Comparison of ENCODE assay signal across 9 cellular contexts in the genomic region with DNA sequence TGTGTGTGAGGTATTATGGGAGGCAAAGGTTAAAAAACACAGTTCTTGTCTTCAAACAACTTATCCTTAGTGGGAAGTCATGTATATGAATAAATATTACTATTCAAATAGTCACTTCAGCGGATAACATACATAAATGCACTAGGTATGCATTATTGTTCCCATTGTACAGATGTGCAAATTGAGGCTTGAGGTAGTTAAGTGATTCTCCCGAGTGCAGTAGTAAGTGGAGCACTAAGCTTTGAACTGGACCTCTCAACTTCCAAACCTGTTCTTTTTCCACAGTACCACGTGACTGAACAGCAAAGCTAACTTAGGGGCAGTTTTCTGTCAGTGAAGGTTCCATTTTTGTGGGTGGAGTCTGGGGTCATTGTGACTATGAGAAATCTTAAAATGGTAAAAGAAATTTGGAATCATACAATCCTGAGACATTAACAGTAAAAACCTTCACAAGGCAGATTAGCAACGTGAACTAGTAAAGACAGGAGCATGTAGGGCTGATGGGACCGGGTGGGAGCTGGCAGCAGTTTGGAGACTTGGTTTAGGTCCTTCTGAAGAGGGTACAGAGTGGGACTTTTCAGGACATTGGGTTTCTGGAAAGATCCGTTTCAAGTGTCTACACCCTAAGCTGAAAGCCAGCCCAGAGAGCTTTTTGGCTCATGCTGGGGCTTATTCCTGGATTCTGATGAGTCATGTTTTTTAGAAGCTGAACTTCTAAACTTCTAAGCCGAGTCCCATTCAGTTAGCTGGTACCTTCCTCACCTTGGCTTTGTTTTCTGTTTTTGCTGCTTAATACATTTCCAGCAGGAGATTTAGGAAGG.
DNase-seq lines count a peak whose midpoint lies in the region; ATAC-seq, FAIRE-seq and TF ChIP-seq lines count a peak whose summit lies in the region.
"Had no signal": no experiment of that assay in that cellular context is flagged by ENCODE, and none has a peak within 500 bp of the region (broad histone marks: within the 10 kb centered on the region; RNA-seq: fewer than 3 reads in every experiment).

No MANE protein-coding gene starts in this region.

- H4K20me1 ChIP-seq in astrocyte (ENCODE audit: insufficient read depth, low read length) (no peaks in the 10 kb centered on the region), HepG2 (ENCODE audit: insufficient read depth, low read length) (no peaks in the 10 kb centered on the region)

- TF ChIP-seq EP300 in HepG2 (IDR thresholded peaks at IDR 0.05; ENCODE audit: low read depth in 2 of 2, low read length in 2 of 2) (no peak), HepG2 (CRISPR knock-in tag; IDR thresholded peaks at IDR 0.05; ENCODE audit: borderline replicate concordance) (no peak)

- no peaks in the 10 kb centered on the region for H3K9me3 Mint-ChIP-seq in HFFc6
- peaks cover 2% of the 10 kb centered on the region for H3K9me3 Mint-ChIP-seq in astrocyte (ENCODE audit: unreplicated experiment)
- H3K9me3 Mint-ChIP-seq: activated B cell treated with CpG ODN at 0.5 μM for 24 hours had no signal

- peak overlapping the region; percentile 92 for H3K27ac Mint-ChIP-seq in HFFc6
- peak overlapping the region; percentile 41 for H3K27ac Mint-ChIP-seq in astrocyte (ENCODE audit: unreplicated experiment)
- H3K27ac Mint-ChIP-seq: activated B cell treated with CpG ODN at 0.5 μM for 24 hours had no signal

- peak overlapping the region; percentile 69 for H3K4me3 Mint-ChIP-seq in HFFc6
- H3K4me3 Mint-ChIP-seq in astrocyte (ENCODE audit: unreplicated experiment): no peak overlapping the region
- H3K4me3 Mint-ChIP-seq: activated B cell treated with CpG ODN at 0.5 μM for 24 hours had no signal

- H3K9ac ChIP-seq in astrocyte (ENCODE audit: low read length) (peak overlapping the region; percentile 29), HepG2 (ENCODE audit: insufficient read depth, low read depth, low read length) (0 out of 2 replicates have a peak overlapping the region, but pooled peaks have one; percentile 0)

- ATAC-seq in HepG2 (0 out of 3 replicates have a peak, but pooled peaks have one; percentile 32), GM18861 (IDR thresholded peaks at IDR 0.05; ENCODE audit: unreplicated experiment) (no peak)

- H3K4me3 ChIP-seq in astrocyte (ENCODE audit: insufficient read depth, low read depth, low read length): peak overlapping the region; percentile 8
- H3K4me3 ChIP-seq in HepG2 (replicated peaks in 1 of 3; ENCODE audit: insufficient read depth in 1 of 3, low read depth in 2 of 3, low read length in 3 of 3): no peak overlapping the region

- H3K4me2 ChIP-seq in astrocyte (ENCODE audit: low read length) (peak overlapping the region; percentile 58), HepG2 (ENCODE audit: low read depth, low read length) (no peak overlapping the region)

- TF ChIP-seq RAD21 in HepG2 (CRISPR knock-in tag; IDR thresholded peaks at IDR 0.05): no peak

- BruUV-seq in HepG2 (replicated peaks; lab: Mats Ljungman, UMichigan): no TSS peak

- H3K4me1 ChIP-seq in astrocyte (ENCODE audit: insufficient read depth, low read length) (peaks cover 36% of the 10 kb centered on the region), HepG2 (ENCODE audit: insufficient read depth, low read length) (peaks cover 46% of the 10 kb centered on the region)

- H2AFZ ChIP-seq in astrocyte (ENCODE audit: low read depth, low read length): no peak overlapping the region
- no peak overlapping the region for H2AFZ ChIP-seq in HepG2 (ENCODE audit: low read length)

- CTCF ChIA-PET in HepG2 (lab: Yijun Ruan, JAX; ENCODE audit: low intra/inter-chr PET ratio, low total read pairs): no interaction called here

- DNase-seq in A172 (ENCODE audit: low spot score): peak; percentile 74
- peak; percentile 64 for DNase-seq in HFFc6
- DNase-seq in astrocyte (ENCODE audit: low read depth): peak; percentile 84
- peak; percentile 39 for DNase-seq in HepG2 (ENCODE audit: low spot score)
- DNase-seq in DMS 273 treated with DMSO at 0.1 percent for 48 hours (lab: John Stamatoyannopoulos, UW): no peak
- DNase-seq in NCI-H2081 (lab: John Stamatoyannopoulos, UW): no peak
- DNase-seq in activated gamma-delta T cell treated with Interleukin-2 at 50 U/mL for 16 hours: no peak
- DNase-seq: activated B cell treated with CpG ODN at 0.5 μM for 24 hours had no signal

- in situ Hi-C loops in HepG2 (cut with HindIII; ENCODE audit: extremely low pct_ligation_motif_present, low pct_unique_long_range_greater_than_20kb): no loop called here

- TF ChIP-seq POLR2A in HepG2 (IDR thresholded peaks at IDR 0.05; ENCODE audit: insufficient read depth in 1 of 2, low read depth in 2 of 2, low read length in 2 of 2): no peak

- no peak for TF ChIP-seq CTCF in HFFc6 (IDR thresholded peaks at IDR 0.05)
- no peak for TF ChIP-seq CTCF in astrocyte (IDR thresholded peaks at IDR 0.05; ENCODE audit: insufficient read depth, low read depth, low read length)
- TF ChIP-seq CTCF in HepG2 (CRISPR knock-in tag; IDR thresholded peaks at IDR 0.05): no peak

- intact Hi-C loops in HepG2 (cut with micrococcal nuclease; ENCODE audit: unreplicated experiment): loop anchor here (5.0 kb wide), 1 partner anchor 40 kb away; no protein-coding TSS in a partner anchor

- H3K36me3 Mint-ChIP-seq in HFFc6 (ENCODE audit: low read depth) (peaks cover 9% of the 10 kb centered on the region; the same call in 1 of the 2 replicates), astrocyte (ENCODE audit: low read depth, unreplicated experiment) (peaks cover 3% of the 10 kb centered on the region)

- H3K27me3 ChIP-seq in astrocyte (ENCODE audit: insufficient read depth, low read length) (no peaks in the 10 kb centered on the region), HepG2 (ENCODE audit: control insufficient read depth in 1 of 2, insufficient read depth in 2 of 2, low read length in 2 of 2) (no peaks in the 10 kb centered on the region)

- H3K27me3 Mint-ChIP-seq in HFFc6 (ENCODE audit: insufficient read depth): peaks cover 2% of the 10 kb centered on the region; the same call in 1 of the 2 replicates
- no peaks in the 10 kb centered on the region for H3K27me3 Mint-ChIP-seq in astrocyte (ENCODE audit: low read depth, unreplicated experiment)
- H3K27me3 Mint-ChIP-seq: activated B cell treated with CpG ODN at 0.5 μM for 24 hours had no signal

- 86% methylated on average over 7 of the region's 7 CpGs for WGBS in HepG2 (ENCODE audit: low lambda C conversion rate)

- no peaks in the 10 kb centered on the region for H3K36me3 ChIP-seq in astrocyte (ENCODE audit: insufficient read depth, low read length)
- no peaks in the 10 kb centered on the region for H3K36me3 ChIP-seq in HepG2 (replicated peaks in 1 of 2; ENCODE audit: control insufficient read depth in 1 of 2, insufficient read depth in 2 of 2, low read length in 2 of 2)

- peaks cover 9% of the 10 kb centered on the region for H3K79me2 ChIP-seq in astrocyte (ENCODE audit: insufficient read depth, low read length)
- peaks cover 3% of the 10 kb centered on the region for H3K79me2 ChIP-seq in HepG2 (ENCODE audit: insufficient read depth, low read length)

- POLR2A ChIA-PET in HepG2 (lab: Yijun Ruan, JAX): no interaction called here

- FAIRE-seq in astrocyte (lab: Jason Lieb, UNC): no peak
- FAIRE-seq in HepG2 (lab: Jason Lieb, UNC): no peak

- H3K27ac ChIP-seq in astrocyte (ENCODE audit: low read depth, low read length): peak overlapping the region; percentile 66
- peak overlapping the region; percentile 51 for H3K27ac ChIP-seq in HepG2 (ENCODE audit: extremely low read length, insufficient read depth, low read length)

- peaks cover 65% of the 10 kb centered on the region for H3K4me1 Mint-ChIP-seq in HFFc6 (ENCODE audit: low read depth)
- H3K4me1 Mint-ChIP-seq in astrocyte (ENCODE audit: low read depth, unreplicated experiment): peaks cover 35% of the 10 kb centered on the region
- H3K4me1 Mint-ChIP-seq: activated B cell treated with CpG ODN at 0.5 μM for 24 hours had no signal

- no peaks in the 10 kb centered on the region for H3K9me3 ChIP-seq in astrocyte (ENCODE audit: insufficient read depth, low read depth, low read length)
- H3K9me3 ChIP-seq in HepG2 (ENCODE audit: low read length): no peaks in the 10 kb centered on the region

TF ChIP-seq in HepG2, 621 proteins besides CTCF, POLR2A, EP300 and RAD21 (continues in another document):
- TF ChIP-seq ZNF121 (CRISPR knock-in tag; IDR thresholded peaks at IDR 0.05) (no peak), ZNF513 (CRISPR knock-in tag; conservative IDR thresholded peaks at IDR 0.05) (no peak), HDAC1 (CRISPR knock-in tag; IDR thresholded peaks at IDR 0.05) (no peak), KLF13 (CRISPR knock-in tag; IDR thresholded peaks at IDR 0.05) (no peak), SAP130 (CRISPR knock-in tag; IDR thresholded peaks at IDR 0.05; ENCODE audit: low read depth) (peak; percentile 16; the same call in 1 of the 2 replicates), CCDC6 (CRISPR knock-in tag; IDR thresholded peaks at IDR 0.05) (no peak), ARNT (IDR thresholded peaks at IDR 0.05) (no peak), ZFP90 (CRISPR knock-in tag; IDR thresholded peaks at IDR 0.05; ENCODE audit: borderline replicate concordance) (no peak), ZNF160 (CRISPR knock-in tag; IDR thresholded peaks at IDR 0.05) (no peak), ZFX (CRISPR knock-in tag; IDR thresholded peaks at IDR 0.05; ENCODE audit: low read depth) (no peak), YEATS4 (CRISPR knock-in tag; IDR thresholded peaks at IDR 0.05; ENCODE audit: borderline replicate concordance) (no peak), NR2F6 (IDR thresholded peaks at IDR 0.05) (no peak), NR2F6 (CRISPR knock-in tag; IDR thresholded peaks at IDR 0.05) (no peak), SMARCC2 (IDR thresholded peaks at IDR 0.05) (no peak), CBX1 (IDR thresholded peaks at IDR 0.05; ENCODE audit: low read depth) (no peak)

Comparison
In these comparisons a context has a peak if more than half of its experiments do, and no peak if none do; other contexts are left out.
1. DNase-seq: peak in A172 (single experiment), HFFc6 (single experiment), astrocyte (single experiment) and HepG2 (single experiment); none in DMS 273 treated with DMSO at 0.1 percent for 48 hours (single experiment), NCI-H2081 (0 of 2) and activated gamma-delta T cell treated with Interleukin-2 at 50 U/mL for 16 hours (single experiment).